Comparison of ENCODE assay signal across 8 cellular contexts in genomic region chr17:64128787-64129514, GRCh38. TPM values are rescaled to one million over a fixed set of nuclear protein-coding genes. Genes with fewer than 3 reads are reported as not detected.
DNase-seq lines count a peak whose midpoint lies in the region; ATAC-seq, FAIRE-seq and TF ChIP-seq lines count a peak whose summit lies in the region.

No MANE protein-coding gene starts in this region.

- no peak overlapping the region for H2BK20ac ChIP-seq in H1 (ENCODE audit: low read length)

- H3K27ac ChIP-seq in 22Rv1 (peak overlapping the region; percentile 73), H1 (ENCODE audit: low read depth, low read length) (no peak overlapping the region)
- peak overlapping the region; percentile 77 for H3K27ac ChIP-seq in naive thymus-derived CD4-positive, alpha-beta T cell (ENCODE audit: low read depth, low read length)

- H3K27me3 ChIP-seq in H1 (replicated peaks in 1 of 4; ENCODE audit: control insufficient read depth in 3 of 4, extremely low read depth in 1 of 4, insufficient read depth in 3 of 4, low read length in 3 of 4): peaks cover 0 to 21% (median 11%) of the 10 kb centered on the region in 4 experiments; a peak in 6 of 7 replicates
- no peaks in the 10 kb centered on the region for H3K27me3 ChIP-seq in naive thymus-derived CD4-positive, alpha-beta T cell (ENCODE audit: control insufficient read depth in 2 of 2, insufficient read depth in 2 of 2, low read length in 2 of 2)

- H4K8ac ChIP-seq in H1 (ENCODE audit: extremely low read depth, insufficient read depth, low read length): peak overlapping the region; percentile 9; the same call in 1 of the 2 replicates

- no peak for TF ChIP-seq RAD21 in H1 (IDR thresholded peaks at IDR 0.05 in 1 of 2, conservative IDR thresholded peaks at IDR 0.05 in 1 of 2; ENCODE audit: low read depth in 2 of 2, low read length in 2 of 2)

- H3K79me1 ChIP-seq in H1 (ENCODE audit: low read depth, low read length): no peaks in the 10 kb centered on the region

- H3K9me3 Mint-ChIP-seq in naive thymus-derived CD4-positive, alpha-beta T cell: peaks cover 0 to 3% (median 0%) of the 10 kb centered on the region in 11 donors

- H3K79me2 ChIP-seq in H1 (ENCODE audit: control insufficient read depth in 1 of 2, insufficient read depth in 2 of 2, low read length in 2 of 2): no peaks in the 10 kb centered on the region

- H3K4me3 ChIP-seq in GM12864 (ENCODE audit: low read depth, low read length) (peak overlapping the region; percentile 81), H1 (ENCODE audit: extremely low read depth in 1 of 4, insufficient read depth in 2 of 4, low read depth in 3 of 4, low read length in 4 of 4) (peak overlapping the region; percentile 69 to 79 (median 74))
- H3K4me3 ChIP-seq in naive thymus-derived CD4-positive, alpha-beta T cell (ENCODE audit: low read length): peak overlapping the region; percentile 63

- no peak for TF ChIP-seq EP300 in H1 (IDR thresholded peaks at IDR 0.05; ENCODE audit: borderline replicate concordance in 1 of 2, low read depth in 2 of 2, low read length in 2 of 2)

- no peaks in the 10 kb centered on the region for H3K27me3 Mint-ChIP-seq in naive thymus-derived CD4-positive, alpha-beta T cell

- H4K20me1 ChIP-seq in H1 (replicated peaks in 1 of 2; ENCODE audit: control insufficient read depth in 1 of 2, insufficient read depth in 2 of 2, low read length in 2 of 2): no peaks in the 10 kb centered on the region

- H3K4me2 ChIP-seq in H1 (ENCODE audit: insufficient read depth in 1 of 2, low read depth in 2 of 2, low read length in 2 of 2): peak overlapping the region; percentile 83 to 87

- no peak overlapping the region for H4K5ac ChIP-seq in H1 (ENCODE audit: insufficient read length, low read depth, low read length)

- DNase-seq in GM12864 (ENCODE audit: low read depth) (no peak), SK-MEL-5 (ENCODE audit: low read depth, low spot score) (peak; percentile 46), H1 (ENCODE audit: low read depth in 1 of 2, low spot score in 2 of 2) (no peak), DMS79 (lab: John Stamatoyannopoulos, UW) (no peak)
- DNase-seq in naive thymus-derived CD4-positive, alpha-beta T cell: peak in 3 of 9 donors; percentile 12 to 32 (median 26)
- DNase-seq in effector CD8-positive, alpha-beta T cell (lab: John Stamatoyannopoulos, UW): no peak
- DNase-seq in NK-92 treated with Interleukin-12 subunit alpha and Interleukin-12 subunit beta, amount 100 ng/mL, for 24 hours (lab: John Stamatoyannopoulos, UW): no peak

- no peak overlapping the region for H3K23ac ChIP-seq in H1 (ENCODE audit: insufficient read length)

- WGBS in H1 (ENCODE audit: extremely low coverage in 1 of 2, insufficient coverage in 1 of 2, insufficient read length in 1 of 2, insufficient replicate concordance in 2 of 2, low coverage in 1 of 2, low lambda C conversion rate in 2 of 2, missing lambda C conversion rate in 1 of 2), 2 experiments: 32% methylated on average over 15 of the region's 15 CpGs; no CpG with 5 or more reads in 1 of the 2 experiments

- H3K4me3 Mint-ChIP-seq in naive thymus-derived CD4-positive, alpha-beta T cell: peak overlapping the region; percentile 85 to 97 (median 94)

- peaks cover 30 to 65% (median 54%) of the 10 kb centered on the region in 7 donors for H3K4me1 Mint-ChIP-seq in naive thymus-derived CD4-positive, alpha-beta T cell

- peak overlapping the region; percentile 1 to 82 (median 38); a peak in 4 of 7 replicates for H3K9ac ChIP-seq in H1 (replicated peaks in 1 of 4; ENCODE audit: extremely low read depth in 1 of 4, low read depth in 3 of 4, low read length in 3 of 4)

- CTCF ChIA-PET in H1 (lab: Charles Lee; ENCODE audit: partially characterized antibody): interaction anchor here (9.5 to 14.4 kb wide), 2 partner anchors 70 to 101 kb away, joined by 202 to 238 read pairs; no protein-coding TSS in a partner anchor
- CTCF ChIA-PET in naive thymus-derived CD4-positive, alpha-beta T cell (lab: Charles Lee): interaction anchor here (1.0 to 7.7 kb wide), 4 partner anchors 14 to 101 kb away, joined by 3 to 289 read pairs (median 72); no protein-coding TSS in a partner anchor

- H2BK120ac ChIP-seq in H1 (replicated peaks; ENCODE audit: low read depth, low read length): no peak overlapping the region

- no peak overlapping the region for H2BK15ac ChIP-seq in H1 (ENCODE audit: low read length)

- peaks cover 1 to 41% (median 7%) of the 10 kb centered on the region in 5 donors for H3K36me3 Mint-ChIP-seq in naive thymus-derived CD4-positive, alpha-beta T cell

- peak overlapping the region; percentile 2 to 93 (median 82) for H3K27ac Mint-ChIP-seq in naive thymus-derived CD4-positive, alpha-beta T cell

- TF ChIP-seq POLR2A in H1 (IDR thresholded peaks at IDR 0.05; ENCODE audit: control extremely low read depth in 1 of 2, low read depth in 2 of 2, low read length in 2 of 2): no peak

- FAIRE-seq in H1 (lab: Jason Lieb, UNC): no peak

- no peak overlapping the region for H3K56ac ChIP-seq in H1 (replicated peaks; ENCODE audit: insufficient read length, low read depth, low read length)

- ATAC-seq in naive thymus-derived CD4-positive, alpha-beta T cell: no peak

- no peak overlapping the region for H4K91ac ChIP-seq in H1 (replicated peaks; ENCODE audit: insufficient read length, low read length)

- POLR2A ChIA-PET in H1 (lab: Charles Lee; ENCODE audit: partially characterized antibody): interaction anchor here (0.7 to 10.5 kb wide), 13 partner anchors 9 to 241 kb away, joined by 3 to 164 read pairs (median 3); no protein-coding TSS in a partner anchor
- POLR2A ChIA-PET in naive thymus-derived CD4-positive, alpha-beta T cell (lab: Charles Lee): interaction anchor here (0.6 to 9.0 kb wide), 24 partner anchors 7 to 377 kb away, joined by 3 to 173 read pairs (median 6); partner anchors contain the start of genes CEP95, DDX5 and ICAM2

- intact Hi-C loops in naive thymus-derived CD4-positive, alpha-beta T cell (cut with micrococcal nuclease): loop anchor here in 1 of 2 donors (1.0 kb wide), 1 partner anchor 8 kb away; no protein-coding TSS in a partner anchor

- no peak overlapping the region for H3K14ac ChIP-seq in H1 (ENCODE audit: insufficient read length)

- H2BK5ac ChIP-seq in H1 (ENCODE audit: low read depth, low read length): no peak overlapping the region

- no peak overlapping the region; the same call in 1 of the 2 replicates for H3K18ac ChIP-seq in H1 (ENCODE audit: extremely low read depth, low read length)

- H3K36me3 ChIP-seq in H1 (ENCODE audit: control insufficient read depth in 2 of 4, insufficient read depth in 4 of 4, low read length in 3 of 4): no peaks in the 10 kb centered on the region; a peak in 1 of 8 replicates
- no peaks in the 10 kb centered on the region for H3K36me3 ChIP-seq in naive thymus-derived CD4-positive, alpha-beta T cell (ENCODE audit: control insufficient read depth in 2 of 3, insufficient read depth in 3 of 3, low read length in 3 of 3)

- no peaks in the 10 kb centered on the region for H3K9me3 ChIP-seq in H1 (ENCODE audit: insufficient read depth in 2 of 2, low read depth in 1 of 2, low read length in 1 of 2)
- no peaks in the 10 kb centered on the region for H3K9me3 ChIP-seq in naive thymus-derived CD4-positive, alpha-beta T cell (ENCODE audit: control insufficient read depth in 2 of 3, low read length in 3 of 3)

- no peak overlapping the region for H2BK12ac ChIP-seq in H1 (ENCODE audit: low read depth, low read length)

- H3K4me1 ChIP-seq in H1 (replicated peaks in 1 of 4; ENCODE audit: control insufficient read depth in 3 of 4, insufficient read depth in 4 of 4, low read length in 3 of 4): no peaks in the 10 kb centered on the region
- H3K4me1 ChIP-seq in naive thymus-derived CD4-positive, alpha-beta T cell (ENCODE audit: control insufficient read depth in 2 of 2, insufficient read depth in 2 of 2, low read length in 2 of 2): peaks cover 12 to 32% of the 10 kb centered on the region in 2 donors

- no peak for TF ChIP-seq CTCF in 22Rv1 (IDR thresholded peaks at IDR 0.05)
- TF ChIP-seq CTCF in GM12864 (IDR thresholded peaks at IDR 0.05; ENCODE audit: low read depth, low read length, missing control alignments): no peak
- TF ChIP-seq CTCF in H1 (IDR thresholded peaks at IDR 0.05; ENCODE audit: control extremely low read depth in 1 of 3, insufficient read depth in 1 of 3, low read depth in 1 of 3, low read length in 3 of 3): no peak

- in situ Hi-C loops in SK-MEL-5 (cut with HindIII; ENCODE audit: low pct_unique_long_range_greater_than_20kb, low sequenced_read_pairs): no loop called here

- H2AFZ ChIP-seq in H1 (ENCODE audit: low read length): 0 out of 2 replicates have a peak overlapping the region, but pooled peaks have one; percentile 79

- peaks cover 6% of the 10 kb centered on the region; the same call in 1 of the 2 replicates for H3K23me2 ChIP-seq in H1 (ENCODE audit: low read depth, low read length)

- H2AK5ac ChIP-seq in H1 (ENCODE audit: low read depth, low read length): no peak overlapping the region

- peak overlapping the region; percentile 27 for H3K4ac ChIP-seq in H1 (replicated peaks; ENCODE audit: insufficient read length, low read depth, low read length)

TF ChIP-seq in H1, 55 proteins besides CTCF, POLR2A, EP300 and RAD21 (continues in another document):
- TF ChIP-seq ZNF274 (IDR thresholded peaks at IDR 0.05; ENCODE audit: borderline replicate concordance, extremely low read depth, low read length) (no peak), CBX5 (IDR thresholded peaks at IDR 0.05; ENCODE audit: low read depth, low read length) (no peak), BCL11A (IDR thresholded peaks at IDR 0.05; ENCODE audit: low read depth in 2 of 2, low read length in 2 of 2) (no peak), KDM1A (IDR thresholded peaks at IDR 0.05; ENCODE audit: borderline replicate concordance, low read length) (no peak), HDAC2 (IDR thresholded peaks at IDR 0.05; ENCODE audit: borderline replicate concordance in 1 of 2, low read depth in 2 of 2, low read length in 2 of 2) (no peak), GABPA (IDR thresholded peaks at IDR 0.05; ENCODE audit: borderline replicate concordance, insufficient read depth, low read length) (no peak)

RNA-seq across cellular contexts. Expression of gene ERN1, which starts 1.0 kb away (rescaled TPM):
- 6.2 and 7.2 TPM in 2 replicates for total RNA-seq in SK-MEL-5 (2014; rRNA removed; shearing (Covaris generic))
- polyA plus RNA-seq in SK-MEL-5 (2015; cell fraction: cytosol; rRNA removed): 10.6 and 15.6 TPM in 2 replicates
- 11.1 and 14.8 TPM in 2 replicates for polyA plus RNA-seq in SK-MEL-5 (2015; cell fraction: nucleus; rRNA removed)
- 3.9 and 5.7 TPM in 2 replicates for total RNA-seq in H1 (2021; fragmentation: NEBNext Ultra II Directional; extraction: Animal tissue kit (Norgen Biotek cat#: 25700))
- polyA plus RNA-seq in H1 (2011; rRNA removed): 1.8 and 2.1 TPM in 2 replicates
- 2.2 TPM for polyA plus RNA-seq in H1 (2011; cell fraction: cytosol; rRNA removed)
- polyA plus RNA-seq in H1 (2011; cell fraction: nucleus; rRNA removed): 2.2 TPM
- 1.7 to 2.5 TPM (median 2.0 TPM) in 4 replicates for polyA plus RNA-seq in H1 (2012, experiment 1 of 2)
- 0.98 TPM for polyA plus RNA-seq in H1 (2012, experiment 2 of 2)
- 2.9 TPM for polyA plus RNA-seq in H1 (2013, experiment 1 of 2)
- 3.4 TPM for polyA plus RNA-seq in H1 (2013, experiment 2 of 2)
- 4.3 and 5.5 TPM in 2 replicates for polyA minus RNA-seq in H1 (2011; rRNA and poly(A)+ RNA removed)
- 2.8 TPM for polyA minus RNA-seq in H1 (2011; cell fraction: cytosol; rRNA and poly(A)+ RNA removed)
- polyA minus RNA-seq in H1 (2011; cell fraction: nucleus; rRNA and poly(A)+ RNA removed): 9.1 TPM
- total RNA-seq in naive thymus-derived CD4-positive, alpha-beta T cell: 100 to 1,000 TPM in 1 of 5 experiments, 10 to 100 TPM in 4; 52.6 to 110 (median 62.9) TPM
- polyA plus RNA-seq in naive thymus-derived CD4-positive, alpha-beta T cell: 10 to 100 TPM; 15.7 to 19.7 TPM
